ENCODE assay signal across 27 cellular contexts in the genomic region with DNA sequence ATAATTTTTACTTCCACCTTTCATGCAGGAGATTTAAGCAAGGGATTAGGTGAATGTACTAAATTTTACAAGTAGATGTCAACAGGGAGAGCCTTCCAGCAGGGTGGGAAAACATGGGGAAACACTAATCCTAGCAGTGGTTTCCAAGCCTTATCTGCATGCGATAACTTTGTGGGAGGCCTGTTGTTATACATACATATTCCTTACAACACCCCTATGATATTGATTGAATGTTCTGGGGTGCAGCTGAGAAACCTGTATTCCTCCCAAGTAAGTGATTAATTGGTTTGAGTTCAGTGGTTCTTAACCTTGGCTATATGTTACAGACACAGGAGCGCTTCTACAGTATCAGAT.
"Had no signal": no experiment of that assay in that cellular context is flagged by ENCODE, and none has a peak within 500 bp of the region (broad histone marks: within the 10 kb centered on the region; RNA-seq: fewer than 3 reads in every experiment).

No MANE protein-coding gene starts in this region.

- H3K9me3 ChIP-seq: ovary, psoas muscle, thoracic aorta, thyroid gland, upper lobe of left lung, vagina had no signal

- H3K4me1 Mint-ChIP-seq: naive B cell; naive thymus-derived CD8-positive, alpha-beta T cell; stimulated activated memory B cell treated with anti-CD40 and anti-IgM and Interleukin-4, amounts not matched to agents 10 μg/mL and 1 μg/mL and 100 μg/mL, for 72 hours had no signal

- H3K4me2 ChIP-seq: neural progenitor cell, smooth muscle cell had no signal

- H3K4me1 ChIP-seq: neural progenitor cell, psoas muscle, spleen, thyroid gland, tibial nerve, upper lobe of left lung, vagina had no signal

- DNase-seq: naive B cell; naive thymus-derived CD8-positive, alpha-beta T cell; ovary; psoas muscle; right cardiac atrium; spleen; stimulated activated CD4-positive, alpha-beta T cell treated with anti-CD3 and anti-CD28 coated beads, Interleukin-12 subunit alpha, Interleukin-12 subunit beta, amount 100 ng/mL, for 4 hours; stimulated activated CD4-positive, alpha-beta T cell treated with anti-CD3 and anti-CD28 coated beads, Interleukin-1b, Interleukin-23, amount 100 ng/mL, for 48 hours; stimulated activated CD4-positive, alpha-beta T cell treated with anti-CD3 and anti-CD28 coated beads, Interleukin-4, amount 100 ng/mL, for 1 hour; stimulated activated CD4-positive, alpha-beta T cell treated with anti-CD3 and anti-CD28 coated beads, Interleukin-4, amount 100 ng/mL, for 4 hours; stimulated activated CD8-positive, alpha-beta memory T cell treated with anti-CD3 and anti-CD28 coated beads, Interleukin-4, amount 100 ng/mL, for 48 hours; stimulated activated naive CD4-positive, alpha-beta T cell; stimulated activated naive CD8-positive, alpha-beta T cell treated with anti-CD3 and anti-CD28 coated beads, Interleukin-15, Interleukin-2, amounts not matched to agents 100 U/mL and 50 U/mL, for 24 hours; stomach; thyroid gland; trophoblast cell; upper lobe of left lung had no signal

- H3K27ac Mint-ChIP-seq: naive B cell; naive thymus-derived CD8-positive, alpha-beta T cell; natural killer cell treated with Interleukin-12 subunit alpha and Interleukin-12 subunit beta and Interleukin-15 and Interleukin-18, amount 100 ng/mL, for 72 hours; neural progenitor cell; stimulated activated memory B cell treated with anti-CD40 and anti-IgM and Interleukin-4, amounts not matched to agents 10 μg/mL and 1 μg/mL and 100 μg/mL, for 72 hours had no signal

- H3K9ac ChIP-seq: neural progenitor cell had no signal

- H3K27me3 ChIP-seq: neural progenitor cell, ovary, spleen, stomach, thyroid gland, tibial nerve, upper lobe of left lung, vagina had no signal

- H3K36me3 ChIP-seq: neural progenitor cell, ovary, stomach, tibial nerve, upper lobe of left lung, vagina had no signal

- H3K27ac ChIP-seq: neural progenitor cell, ovary, psoas muscle, skin epidermis, spleen, stomach, thoracic aorta, thyroid gland, tibial nerve, upper lobe of left lung, vagina had no signal

- H3K36me3 Mint-ChIP-seq: naive B cell; naive thymus-derived CD8-positive, alpha-beta T cell; natural killer cell treated with Interleukin-12 subunit alpha and Interleukin-12 subunit beta and Interleukin-15 and Interleukin-18, amount 100 ng/mL, for 72 hours; neural progenitor cell had no signal

- H3K4me3 ChIP-seq: neural progenitor cell, ovary, psoas muscle, skin epidermis, smooth muscle cell, spleen, stomach, thoracic aorta, thyroid gland, tibial nerve, upper lobe of left lung, vagina had no signal

- H3K27me3 Mint-ChIP-seq: stimulated activated memory B cell treated with anti-CD40 and anti-IgM and Interleukin-4, amounts not matched to agents 10 μg/mL and 1 μg/mL and 100 μg/mL, for 72 hours had no signal

- H3K4me3 Mint-ChIP-seq: naive B cell; naive thymus-derived CD8-positive, alpha-beta T cell; natural killer cell treated with Interleukin-12 subunit alpha and Interleukin-12 subunit beta and Interleukin-15 and Interleukin-18, amount 100 ng/mL, for 72 hours; neural progenitor cell; stimulated activated memory B cell treated with anti-CD40 and anti-IgM and Interleukin-4, amounts not matched to agents 10 μg/mL and 1 μg/mL and 100 μg/mL, for 72 hours had no signal

- ATAC-seq: naive thymus-derived CD8-positive, alpha-beta T cell; natural killer cell treated with Interleukin-12 subunit alpha and Interleukin-12 subunit beta and Interleukin-15 and Interleukin-18, amount 100 ng/mL, for 72 hours; psoas muscle; right cardiac atrium; sciatic nerve; stimulated activated memory B cell treated with anti-CD40 and anti-IgM and Interleukin-4, amounts not matched to agents 10 μg/mL and 1 μg/mL and 100 μg/mL, for 72 hours; stimulated activated naive CD8-positive, alpha-beta T cell treated with anti-CD3 and anti-CD28 coated beads, Interleukin-15, Interleukin-2, amounts not matched to agents 100 U/mL and 50 U/mL, for 24 hours had no signal

- H2AFZ ChIP-seq: neural progenitor cell had no signal

- H3K9me3 Mint-ChIP-seq: natural killer cell treated with Interleukin-12 subunit alpha and Interleukin-12 subunit beta and Interleukin-15 and Interleukin-18, amount 100 ng/mL, for 72 hours; stimulated activated memory B cell treated with anti-CD40 and anti-IgM and Interleukin-4, amounts not matched to agents 10 μg/mL and 1 μg/mL and 100 μg/mL, for 72 hours had no signal

- FAIRE-seq: urothelium cell line had no signal
